Comparison of ENCODE assay signal across 8 cellular contexts in the genomic region with DNA sequence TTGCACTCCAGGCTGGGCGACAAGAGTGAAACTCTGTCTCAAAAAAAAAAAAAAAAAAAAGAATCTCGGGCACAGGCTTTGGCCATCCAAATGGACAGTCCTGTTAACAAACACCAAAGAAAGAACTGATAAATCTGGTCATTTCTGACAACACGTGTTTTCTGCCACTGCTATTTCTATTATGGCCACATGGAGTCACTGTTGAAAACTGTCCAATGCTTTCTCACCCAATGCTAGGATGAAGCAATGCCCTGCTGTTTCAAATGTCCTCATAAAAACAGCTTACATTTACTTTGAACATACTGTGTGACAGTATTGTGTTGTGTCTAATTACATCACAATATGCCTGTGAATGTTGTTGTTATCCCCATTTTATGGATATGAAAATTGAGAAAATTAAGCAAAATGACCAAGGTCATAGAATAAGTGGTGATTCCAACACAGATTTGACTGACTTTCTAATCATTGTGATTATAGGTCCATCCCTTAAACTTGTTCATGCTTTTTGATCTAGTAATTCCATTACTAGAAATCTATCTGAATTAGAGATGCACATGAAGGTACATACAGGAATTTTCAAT. TPM values are rescaled to one million over a fixed set of nuclear protein-coding genes. Genes with fewer than 3 reads are reported as not detected.
DNase-seq lines count a peak whose midpoint lies in the region; ATAC-seq and TF ChIP-seq lines count a peak whose summit lies in the region.

No MANE protein-coding gene starts in this region.

- POLR2A ChIA-PET in naive thymus-derived CD8-positive, alpha-beta T cell (lab: Charles Lee) = interaction anchor here (0.5 to 1.3 kb wide), 4 partner anchors 21 to 278 kb away, joined by 3 to 5 read pairs (median 4); no protein-coding TSS in a partner anchor

- DNase-seq in SIG-M5 treated with dmso at 0.1 percent for 504 hours (lab: John Stamatoyannopoulos, UW; ENCODE audit: unreplicated experiment) (peak; percentile 81), SIG-M5 (lab: John Stamatoyannopoulos, UW) (no peak), RPMI8226 (peak; percentile 64), epithelial cell of esophagus (ENCODE audit: low read depth) (peak; percentile 78), NCI-H446 treated with DMSO at 0.1 percent for 48 hours (lab: John Stamatoyannopoulos, UW) (no peak), HPDE6-E6E7 (ENCODE audit: extremely low spot score) (no peak)
- peak in 3 of 10 donors; percentile 32 to 45 (median 44) for DNase-seq in naive thymus-derived CD8-positive, alpha-beta T cell

- no peak overlapping the region for H3K27ac Mint-ChIP-seq in naive thymus-derived CD8-positive, alpha-beta T cell

- no peak overlapping the region for H3K4me3 Mint-ChIP-seq in naive thymus-derived CD8-positive, alpha-beta T cell

- H3K27me3 Mint-ChIP-seq in naive thymus-derived CD8-positive, alpha-beta T cell = no peaks in the 10 kb centered on the region

- no peaks in the 10 kb centered on the region for H3K9me3 Mint-ChIP-seq in naive thymus-derived CD8-positive, alpha-beta T cell

- ATAC-seq in HG02973 (IDR thresholded peaks at IDR 0.05; ENCODE audit: unreplicated experiment) = peak; percentile 39
- ATAC-seq in naive thymus-derived CD8-positive, alpha-beta T cell = peak; percentile 52 to 66

- TF ChIP-seq CTCF in epithelial cell of esophagus (IDR thresholded peaks at IDR 0.05; ENCODE audit: insufficient read depth, low read depth, low read length, missing control alignments) = peak; percentile 87

- peaks cover 1 to 35% (median 15%) of the 10 kb centered on the region in 4 donors for H3K4me1 Mint-ChIP-seq in naive thymus-derived CD8-positive, alpha-beta T cell

- H3K4me3 ChIP-seq in epithelial cell of esophagus (ENCODE audit: low read length) = no peak overlapping the region

- no peaks in the 10 kb centered on the region for H3K36me3 Mint-ChIP-seq in naive thymus-derived CD8-positive, alpha-beta T cell

RNA-seq across cellular contexts. Expression of gene MAP3K8, which starts 19.9 kb away (rescaled TPM):
- total RNA-seq in naive thymus-derived CD8-positive, alpha-beta T cell = 1 to 10 TPM; 2.7 TPM
- polyA plus RNA-seq in naive thymus-derived CD8-positive, alpha-beta T cell = 10 to 100 TPM in 1 of 3 donors, under 1 TPM in 2; 0.53 to 23.4 (median 0.80) TPM

Comparison
In these comparisons a context has a peak if more than half of its experiments do, and no peak if none do; other contexts are left out.
1. DNase-seq: peak in SIG-M5 treated with dmso at 0.1 percent for 504 hours (single experiment), RPMI8226 (single experiment) and epithelial cell of esophagus (single experiment); none in SIG-M5 (single experiment), NCI-H446 treated with DMSO at 0.1 percent for 48 hours (single experiment) and HPDE6-E6E7 (single experiment).